ENCODE assay signal across 11 cellular contexts in the genomic region with DNA sequence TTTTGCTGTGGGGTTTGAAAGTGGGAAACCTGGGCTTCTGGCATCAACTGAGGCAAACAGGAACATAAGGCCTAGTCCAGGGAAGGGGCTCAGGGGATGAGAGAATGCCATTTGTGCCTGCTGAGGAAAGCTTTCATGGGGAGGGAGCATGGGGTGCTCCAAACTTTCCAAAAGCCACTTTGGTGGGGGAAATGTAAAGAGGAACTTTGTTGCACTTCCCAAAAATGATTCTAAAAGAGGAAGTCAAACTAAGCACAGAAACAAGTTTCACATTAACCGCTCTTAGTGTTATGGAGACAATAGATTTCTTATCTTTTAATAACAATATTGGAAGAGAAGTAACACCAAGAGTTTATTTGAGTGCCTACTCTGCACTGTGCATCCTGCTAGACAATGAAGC. TPM values are rescaled to one million over a fixed set of nuclear protein-coding genes. Genes with fewer than 3 reads are reported as not detected.
DNase-seq lines count a peak whose midpoint lies in the region; ATAC-seq, FAIRE-seq and TF ChIP-seq lines count a peak whose summit lies in the region.
"Had no signal": no experiment of that assay in that cellular context is flagged by ENCODE, and none has a peak within 500 bp of the region (broad histone marks: within the 10 kb centered on the region; RNA-seq: fewer than 3 reads in every experiment).

No MANE protein-coding gene starts in this region.

- H3K4me2 ChIP-seq in K562 (ENCODE audit: insufficient read depth, low read length) = peak overlapping the region; percentile 71

- CTCF ChIA-PET in activated naive CD4-positive, alpha-beta T cell treated with anti-CD3 and anti-CD28 coated beads, Interleukin-2, amount 10 ng/mL, durations not matched to agents 7 days and 5 days (lab: Charles Lee) = interaction anchor here (1.3 to 5.2 kb wide), 4 partner anchors 11 to 113 kb away, joined by 3 to 65 read pairs (median 8); a partner anchor contains a TSS
- CTCF ChIA-PET in K562 (lab: Yijun Ruan, JAX; ENCODE audit: low intra/inter-chr PET ratio) = no interaction called here
- CTCF ChIA-PET in GM10248 (lab: Yijun Ruan, JAX) = interaction anchor here (1.0 to 4.3 kb wide), 3 partner anchors 31 to 122 kb away, joined by 3 to 25 read pairs (median 5); a partner anchor contains a TSS

- H3K4me1 Mint-ChIP-seq in activated naive CD4-positive, alpha-beta T cell treated with anti-CD3 and anti-CD28 coated beads, Interleukin-2, amount 10 ng/mL, durations not matched to agents 7 days and 5 days = peaks cover 47% of the 10 kb centered on the region
- H3K4me1 Mint-ChIP-seq in stimulated activated naive B cell treated with anti-CD40 and anti-IgM and Interleukin-4, amounts not matched to agents 10 μg/mL and 1 μg/mL and 100 μg/mL, for 72 hours = peaks cover 18 to 29% of the 10 kb centered on the region in 2 donors

- H3K27ac ChIP-seq in K562 (ENCODE audit: extremely low read depth, low read depth, low read length) = peak overlapping the region; percentile 89
- H3K27ac ChIP-seq: testis, WERI-Rb-1 had no signal

- peaks cover 57% of the 10 kb centered on the region for H3K79me2 ChIP-seq in K562 (ENCODE audit: control insufficient read depth, insufficient read depth, low read length)

- no peak overlapping the region for H3K4me3 ChIP-seq in K562
- H3K4me3 ChIP-seq: testis had no signal

- FAIRE-seq in K562 (lab: Jason Lieb, UNC) = no peak

- peak overlapping the region; percentile 81 for H3K27ac Mint-ChIP-seq in activated naive CD4-positive, alpha-beta T cell treated with anti-CD3 and anti-CD28 coated beads, Interleukin-2, amount 10 ng/mL, durations not matched to agents 7 days and 5 days
- peak overlapping the region; percentile 16 for H3K27ac Mint-ChIP-seq in stimulated activated naive B cell treated with anti-CD40 and anti-IgM and Interleukin-4, amounts not matched to agents 10 μg/mL and 1 μg/mL and 100 μg/mL, for 72 hours

- H2AFZ ChIP-seq in K562 (ENCODE audit: low read depth, low read length) = peak overlapping the region; percentile 74; the same call in 1 of the 2 replicates

- no peak overlapping the region for H3K4me3 Mint-ChIP-seq in activated naive CD4-positive, alpha-beta T cell treated with anti-CD3 and anti-CD28 coated beads, Interleukin-2, amount 10 ng/mL, durations not matched to agents 7 days and 5 days
- peak overlapping the region; percentile 22 to 33 for H3K4me3 Mint-ChIP-seq in stimulated activated naive B cell treated with anti-CD40 and anti-IgM and Interleukin-4, amounts not matched to agents 10 μg/mL and 1 μg/mL and 100 μg/mL, for 72 hours

- H3K9ac ChIP-seq in K562 (ENCODE audit: insufficient read depth in 1 of 2, low read depth in 2 of 2, low read length in 2 of 2) = peak overlapping the region; percentile 38 to 60; a peak in 3 of 4 replicates

- TF ChIP-seq RAD21 in K562 (CRISPR knock-in tag; conservative IDR thresholded peaks at IDR 0.05 in 1 of 2, IDR thresholded peaks at IDR 0.05 in 1 of 2) = no peak

- H3K9me1 ChIP-seq in K562 (ENCODE audit: control insufficient read depth, insufficient read depth, low read length) = peaks cover 3% of the 10 kb centered on the region

- H3K36me3 Mint-ChIP-seq in activated naive CD4-positive, alpha-beta T cell treated with anti-CD3 and anti-CD28 coated beads, Interleukin-2, amount 10 ng/mL, durations not matched to agents 7 days and 5 days = peaks cover 12% of the 10 kb centered on the region
- H3K36me3 Mint-ChIP-seq in stimulated activated naive B cell treated with anti-CD40 and anti-IgM and Interleukin-4, amounts not matched to agents 10 μg/mL and 1 μg/mL and 100 μg/mL, for 72 hours = no peaks in the 10 kb centered on the region

- POLR2A ChIA-PET in K562 (lab: Yijun Ruan, JAX) = interaction anchor here (1.0 to 1.9 kb wide), 4 partner anchors 9 to 30 kb away, joined by 3 to 7 read pairs (median 4); no protein-coding TSS in a partner anchor
- POLR2A ChIA-PET in GM10248 (lab: Yijun Ruan, JAX) = no interaction called here

- ATAC-seq in K562 (no peak), HG02852 (IDR thresholded peaks at IDR 0.05; ENCODE audit: unreplicated experiment) (no peak)
- peak; percentile 44 to 48 for ATAC-seq in stimulated activated naive B cell treated with anti-CD40 and anti-IgM and Interleukin-4, amounts not matched to agents 10 μg/mL and 1 μg/mL and 100 μg/mL, for 72 hours (replicated peaks)

- H3K9me3 Mint-ChIP-seq in activated naive CD4-positive, alpha-beta T cell treated with anti-CD3 and anti-CD28 coated beads, Interleukin-2, amount 10 ng/mL, durations not matched to agents 7 days and 5 days = peaks cover 4% of the 10 kb centered on the region
- no peaks in the 10 kb centered on the region for H3K9me3 Mint-ChIP-seq in stimulated activated naive B cell treated with anti-CD40 and anti-IgM and Interleukin-4, amounts not matched to agents 10 μg/mL and 1 μg/mL and 100 μg/mL, for 72 hours

- 20% methylated on average over 1 of the region's 1 CpG for WGBS in K562 (ENCODE audit: insufficient coverage, low coverage, missing lambda C conversion rate)

- TF ChIP-seq EP300 in K562 (IDR thresholded peaks at IDR 0.05; ENCODE audit: low read length) = 0 out of 2 replicates have a peak, but pooled peaks have one; percentile 6

- H4K20me1 ChIP-seq in K562 (replicated peaks; ENCODE audit: control insufficient read depth, insufficient read depth, low read length) = 0 out of 2 replicates have a peak, but pooled peaks cover 8% of the 10 kb centered on the region

- BruUV-seq in K562 (replicated peaks; lab: Mats Ljungman, UMichigan) = no TSS peak

- no peaks in the 10 kb centered on the region for H3K9me3 ChIP-seq in K562 (replicated peaks; ENCODE audit: control insufficient read depth, insufficient read depth, low read depth, low read length)
- H3K9me3 ChIP-seq: testis had no signal

- no peak for TF ChIP-seq CTCF in K562 (IDR thresholded peaks at IDR 0.05 in 2 of 3, conservative IDR thresholded peaks at IDR 0.05 in 1 of 3; ENCODE audit: insufficient read depth in 2 of 3, low read depth in 1 of 3, low read length in 3 of 3)
- no peak for TF ChIP-seq CTCF in GM10248 (IDR thresholded peaks at IDR 0.05; ENCODE audit: control extremely low read depth, extremely low read depth, low read depth, missing control alignments)

- intact Hi-C loops in K562 (cut with micrococcal nuclease) = loop anchor here (2.0 kb wide), 1 partner anchor 30 kb away; no protein-coding TSS in a partner anchor

- no peaks in the 10 kb centered on the region for H3K27me3 ChIP-seq in K562 (ENCODE audit: control insufficient read depth in 2 of 2, insufficient read depth in 2 of 2, low read length in 2 of 2)
- H3K27me3 ChIP-seq: testis had no signal

- no peak for TF ChIP-seq POLR2A in K562 (conservative IDR thresholded peaks at IDR 0.05)

- no peak for DNase-seq in activated naive CD4-positive, alpha-beta T cell treated with anti-CD3 and anti-CD28 coated beads, Interleukin-2, amount 10 ng/mL, durations not matched to agents 7 days and 5 days
- DNase-seq in activated naive CD4-positive, alpha-beta T cell treated with Interleukin-2 at 50 U/mL for 16 hours = no peak
- DNase-seq in OCI-M1 (lab: John Stamatoyannopoulos, UW) (peak; percentile 79), K562 (ENCODE audit: extremely low read depth in 1 of 4, low spot score in 3 of 4) (no peak), GM10248 (ENCODE audit: extremely low spot score) (no peak), mesenteric fat pad (ENCODE audit: low spot score) (no peak)
- DNase-seq in stimulated activated naive B cell treated with anti-CD40 and anti-IgM and Interleukin-4, amounts not matched to agents 10 μg/mL and 1 μg/mL and 100 μg/mL, for 72 hours = no peak
- DNase-seq: amygdala, testis, WERI-Rb-1 had no signal

- no peaks in the 10 kb centered on the region for H3K27me3 Mint-ChIP-seq in activated naive CD4-positive, alpha-beta T cell treated with anti-CD3 and anti-CD28 coated beads, Interleukin-2, amount 10 ng/mL, durations not matched to agents 7 days and 5 days
- no peaks in the 10 kb centered on the region for H3K27me3 Mint-ChIP-seq in stimulated activated naive B cell treated with anti-CD40 and anti-IgM and Interleukin-4, amounts not matched to agents 10 μg/mL and 1 μg/mL and 100 μg/mL, for 72 hours

- peaks cover 20 to 28% of the 10 kb centered on the region in 2 experiments for H3K4me1 ChIP-seq in K562 (replicated peaks in 1 of 2; ENCODE audit: control insufficient read depth in 2 of 2, insufficient read depth in 2 of 2, low read length in 2 of 2)
- H3K4me1 ChIP-seq: testis had no signal

- in situ Hi-C loops in K562 (cut with MboI) = no loop called here

- H3K36me3 ChIP-seq in K562 (ENCODE audit: control insufficient read depth, insufficient read depth, low read length) = peaks cover 30% of the 10 kb centered on the region
- H3K36me3 ChIP-seq: WERI-Rb-1 had no signal

RNA-seq across cellular contexts. Expression of a gene that starts 32.3 kb away (rescaled TPM):
- total RNA-seq in K562 (2011; cell fraction: chromatin; rRNA removed; ENCODE audit: low replicate concordance) = 51.8 and 65.2 TPM in 2 replicates
- total RNA-seq in K562 (2011; cell fraction: nucleolus; rRNA removed) = 18.2 and 24.6 TPM in 2 replicates
- total RNA-seq in K562 (2011; cell fraction: nucleoplasm; rRNA removed) = 34.5 and 48.9 TPM in 2 replicates
- total RNA-seq in K562 (2014; rRNA removed) = 19.8 and 20.7 TPM in 2 replicates
- total RNA-seq in K562 (2014; rRNA removed; fragmentation: Illumina TruSeq; extraction: Trizol) = 22.7 and 24.8 TPM in 2 replicates
- 16.1 TPM in 2 replicates for total RNA-seq in K562 (2015; rRNA removed; fragmentation: Illumina TruSeq; extraction: Trizol)
- total RNA-seq in K562 (2021) = 23.3 and 25.6 TPM in 2 replicates
- polyA plus RNA-seq in K562 (2011; rRNA removed) = 21.4 and 30.7 TPM in 2 replicates
- polyA plus RNA-seq in K562 (2011; cell fraction: cytosol; rRNA removed) = 16.3 and 21.7 TPM in 2 replicates
- 86.0 and 94.1 TPM in 2 replicates for polyA plus RNA-seq in K562 (2011; cell fraction: nucleus; rRNA removed)
- 13.4 and 13.5 TPM in 2 replicates for polyA plus RNA-seq in K562 (2012)
- 26.2 and 31.4 TPM in 2 replicates for polyA plus RNA-seq in K562 (2014; fragmentation: Illumina TruSeq; extraction: Trizol)
- 10 to 100 TPM; 19.3 to 20.1 TPM for polyA plus RNA-seq in K562 (2014; fragmentation: Nextera tagmentation; extraction: Ambion mirVana)
- 18.3 and 20.2 TPM in 2 replicates for polyA plus RNA-seq in K562 (2014; rRNA removed)
- 28.3 and 33.3 TPM in 2 replicates for polyA minus RNA-seq in K562 (2011; rRNA and poly(A)+ RNA removed)
- polyA minus RNA-seq in K562 (2011; cell fraction: cytosol; rRNA and poly(A)+ RNA removed) = 22.1 and 22.8 TPM in 2 replicates
- 20.6 and 33.1 TPM in 2 replicates for polyA minus RNA-seq in K562 (2011; cell fraction: nucleus; rRNA and poly(A)+ RNA removed)
- 13.7 TPM for total RNA-seq in mesenteric fat pad

RNA-seq across cellular contexts. Expression of a gene that starts 44.1 kb away (rescaled TPM):
- 654 and 916 TPM in 2 replicates for total RNA-seq in K562 (2011; cell fraction: chromatin; rRNA removed; ENCODE audit: low replicate concordance)
- total RNA-seq in K562 (2011; cell fraction: nucleolus; rRNA removed) = 268 and 327 TPM in 2 replicates
- total RNA-seq in K562 (2011; cell fraction: nucleoplasm; rRNA removed) = 529 and 542 TPM in 2 replicates
- total RNA-seq in K562 (2014; rRNA removed) = 160 and 212 TPM in 2 replicates
- total RNA-seq in K562 (2014; rRNA removed; fragmentation: Illumina TruSeq; extraction: Trizol) = 208 and 229 TPM in 2 replicates
- total RNA-seq in K562 (2015; rRNA removed; fragmentation: Illumina TruSeq; extraction: Trizol) = 239 and 241 TPM in 2 replicates
- 191 and 205 TPM in 2 replicates for total RNA-seq in K562 (2021)
- 210 and 219 TPM in 2 replicates for polyA plus RNA-seq in K562 (2011; rRNA removed)
- 115 and 148 TPM in 2 replicates for polyA plus RNA-seq in K562 (2011; cell fraction: cytosol; rRNA removed)
- polyA plus RNA-seq in K562 (2011; cell fraction: nucleus; rRNA removed) = 348 and 507 TPM in 2 replicates
- polyA plus RNA-seq in K562 (2012) = 129 and 208 TPM in 2 replicates
- polyA plus RNA-seq in K562 (2014; fragmentation: Illumina TruSeq; extraction: Trizol) = 250 and 260 TPM in 2 replicates
- polyA plus RNA-seq in K562 (2014; fragmentation: Nextera tagmentation; extraction: Ambion mirVana) = 100 to 1,000 TPM; 209 to 313 TPM
- 217 and 230 TPM in 2 replicates for polyA plus RNA-seq in K562 (2014; rRNA removed)
- polyA minus RNA-seq in K562 (2011; rRNA and poly(A)+ RNA removed) = 341 and 365 TPM in 2 replicates
- polyA minus RNA-seq in K562 (2011; cell fraction: cytosol; rRNA and poly(A)+ RNA removed) = 89.2 and 121 TPM in 2 replicates
- polyA minus RNA-seq in K562 (2011; cell fraction: nucleus; rRNA and poly(A)+ RNA removed) = 172 and 307 TPM in 2 replicates
- 46.8 TPM for total RNA-seq in mesenteric fat pad

Comparison
In these comparisons a context has a peak if more than half of its experiments do, and no peak if none do; other contexts are left out.
1. ATAC-seq: peak in stimulated activated naive B cell treated with anti-CD40 and anti-IgM and Interleukin-4, amounts not matched to agents 10 μg/mL and 1 μg/mL and 100 μg/mL, for 72 hours (2 of 2); none in K562 (single experiment) and HG02852 (single experiment).